ENCODE assay signal across 8 cellular contexts in the genomic region with DNA sequence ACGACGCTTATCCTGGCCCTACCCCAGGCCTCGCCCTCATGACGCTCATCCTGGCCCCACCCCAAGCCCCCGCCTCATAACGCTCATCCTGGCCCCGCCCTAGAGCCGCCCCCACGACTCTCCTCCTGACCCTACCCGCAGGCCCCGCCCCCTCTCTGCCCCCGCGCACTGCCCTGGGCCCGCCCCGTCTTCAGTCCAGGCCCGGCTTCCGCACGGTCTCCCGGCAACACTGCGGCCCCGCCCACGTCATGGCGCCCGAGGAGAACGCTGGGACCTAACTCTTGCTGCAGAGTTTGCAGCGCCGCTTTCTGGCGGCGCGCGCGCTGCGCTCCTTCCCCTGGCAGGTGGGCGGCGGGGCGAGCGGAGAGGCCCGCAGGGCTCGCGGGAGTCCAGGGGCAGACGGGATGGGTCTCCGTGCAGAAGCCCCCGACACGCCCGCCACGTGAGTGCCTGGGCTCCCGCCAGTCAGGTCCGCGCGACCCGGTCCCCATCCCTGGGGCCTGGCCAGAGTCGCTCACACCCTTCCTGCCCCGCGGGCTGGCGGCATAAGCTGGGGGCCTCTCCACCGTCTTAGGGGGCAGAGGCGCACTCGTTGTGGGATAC. TPM values are rescaled to one million over a fixed set of nuclear protein-coding genes. Genes with fewer than 3 reads are reported as not detected.
DNase-seq lines count a peak whose midpoint lies in the region; ATAC-seq and TF ChIP-seq lines count a peak whose summit lies in the region.

No MANE protein-coding gene starts in this region.

- H3K27ac Mint-ChIP-seq in activated CD8-positive, alpha-beta T cell treated with anti-CD3 and anti-CD28 coated beads, Interleukin-2, amount 10 ng/mL, durations not matched to agents 7 days and 5 days: peak overlapping the region; percentile 92

- H3K4me3 ChIP-seq in mucosa of descending colon: peak overlapping the region; percentile 42

- H3K36me3 Mint-ChIP-seq in activated CD8-positive, alpha-beta T cell treated with anti-CD3 and anti-CD28 coated beads, Interleukin-2, amount 10 ng/mL, durations not matched to agents 7 days and 5 days (ENCODE audit: low read depth): no peaks in the 10 kb centered on the region

- H3K9me3 Mint-ChIP-seq in activated CD8-positive, alpha-beta T cell treated with anti-CD3 and anti-CD28 coated beads, Interleukin-2, amount 10 ng/mL, durations not matched to agents 7 days and 5 days (ENCODE audit: insufficient read depth): no peaks in the 10 kb centered on the region

- H3K9me3 ChIP-seq in mucosa of descending colon: no peaks in the 10 kb centered on the region

- H3K4me3 Mint-ChIP-seq in activated CD8-positive, alpha-beta T cell treated with anti-CD3 and anti-CD28 coated beads, Interleukin-2, amount 10 ng/mL, durations not matched to agents 7 days and 5 days: peak overlapping the region; percentile 83

- H3K4me1 ChIP-seq in mucosa of descending colon (ENCODE audit: low read depth): peaks cover 9% of the 10 kb centered on the region

- intact Hi-C loops in mucosa of descending colon (cut with DNase I, micrococcal nuclease): no loop called here

- CTCF ChIA-PET in activated CD8-positive, alpha-beta T cell treated with anti-CD3 and anti-CD28 coated beads, Interleukin-2, amount 10 ng/mL, durations not matched to agents 7 days and 5 days (lab: Charles Lee): interaction anchor here (1.0 kb wide), 1 partner anchor 12 kb away, joined by 3 read pairs; no protein-coding TSS in a partner anchor

- peaks cover 2% of the 10 kb centered on the region for H3K27me3 Mint-ChIP-seq in activated CD8-positive, alpha-beta T cell treated with anti-CD3 and anti-CD28 coated beads, Interleukin-2, amount 10 ng/mL, durations not matched to agents 7 days and 5 days (ENCODE audit: low read depth)

- DNase-seq in DMS114 treated with DMSO at 0.1 percent for 48 hours (lab: John Stamatoyannopoulos, UW; ENCODE audit: unreplicated experiment) (peak; percentile 82), HPDE6-E6E7 (ENCODE audit: extremely low spot score) (peak; percentile 68), NCI-H774 (lab: John Stamatoyannopoulos, UW) (peak; percentile 87), epithelial cell of prostate (ENCODE audit: low read depth, low spot score) (peak; percentile 66), mucosa of descending colon (no peak)
- no peak for DNase-seq in activated CD8-positive, alpha-beta T cell treated with anti-CD3 and anti-CD28 coated beads, Interleukin-2, amount 10 ng/mL, durations not matched to agents 7 days and 5 days
- peak; percentile 98 to 100 (median 99) for DNase-seq in stimulated activated naive CD4-positive, alpha-beta T cell (lab: John Stamatoyannopoulos, UW)

- no peak for TF ChIP-seq CTCF in mucosa of descending colon (IDR thresholded peaks at IDR 0.05)

- POLR2A ChIA-PET in activated CD8-positive, alpha-beta T cell treated with anti-CD3 and anti-CD28 coated beads, Interleukin-2, amount 10 ng/mL, durations not matched to agents 7 days and 5 days (lab: Charles Lee): no interaction called here

- H3K36me3 ChIP-seq in mucosa of descending colon (ENCODE audit: low read depth): no peaks in the 10 kb centered on the region

- H3K4me1 Mint-ChIP-seq in activated CD8-positive, alpha-beta T cell treated with anti-CD3 and anti-CD28 coated beads, Interleukin-2, amount 10 ng/mL, durations not matched to agents 7 days and 5 days (ENCODE audit: low read depth): peaks cover 20% of the 10 kb centered on the region

- peak; percentile 88 for ATAC-seq in GM21360 (IDR thresholded peaks at IDR 0.05; ENCODE audit: unreplicated experiment)
- ATAC-seq in activated CD8-positive, alpha-beta T cell treated with anti-CD3 and anti-CD28 coated beads, Interleukin-2, amount 10 ng/mL, durations not matched to agents 7 days and 5 days: peak; percentile 96
- ATAC-seq in mucosa of descending colon: peak; percentile 99

- H3K27ac ChIP-seq in epithelial cell of prostate: peak overlapping the region; percentile 74

RNA-seq across cellular contexts. Expression of gene ROPN1B, which starts 52.5 kb away (rescaled TPM):
- not detected for total RNA-seq in activated CD8-positive, alpha-beta T cell treated with anti-CD3 and anti-CD28 coated beads, Interleukin-2, amount 10 ng/mL, durations not matched to agents 7 days and 5 days
- under 1 TPM in 1 of 3 donors, not detected in 2; 0.22 TPM for total RNA-seq in mucosa of descending colon

Comparison
In these comparisons a context has a peak if more than half of its experiments do, and no peak if none do; other contexts are left out.
1. DNase-seq: peak in DMS114 treated with DMSO at 0.1 percent for 48 hours (single experiment), HPDE6-E6E7 (single experiment), NCI-H774 (single experiment), epithelial cell of prostate (single experiment) and stimulated activated naive CD4-positive, alpha-beta T cell (6 of 6); none in activated CD8-positive, alpha-beta T cell treated with anti-CD3 and anti-CD28 coated beads, Interleukin-2, amount 10 ng/mL, durations not matched to agents 7 days and 5 days (single experiment) and mucosa of descending colon (0 of 3).
2. Peak in every context shown above with its lines, with median percentiles within 50 percentile points of each other: ATAC-seq.